10 cellular contexts compared by ENCODE assay signal in the genomic region with DNA sequence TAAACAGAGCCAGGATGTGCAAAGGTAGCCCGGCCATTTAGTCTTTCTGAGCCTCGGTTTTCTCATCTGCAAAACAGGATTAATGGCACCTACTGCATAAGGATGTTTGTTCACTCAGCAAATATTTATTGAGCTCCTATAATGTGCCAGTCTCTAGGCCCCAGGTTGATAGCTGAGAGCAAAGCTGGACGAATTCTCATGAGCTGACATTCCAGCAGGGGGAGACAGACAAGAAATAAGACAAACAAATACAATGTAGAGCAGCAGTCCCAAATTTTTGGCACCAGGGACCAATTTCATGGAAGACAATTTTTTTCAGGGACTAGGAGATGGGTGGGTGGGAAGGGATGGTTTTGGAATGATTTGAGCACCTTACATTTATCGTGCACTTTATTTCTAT.
A peak's percentile ranks its signal among the peaks of the same experiment; 100 is the strongest.
DNase-seq lines count a peak whose midpoint lies in the region; ATAC-seq, FAIRE-seq and TF ChIP-seq lines count a peak whose summit lies in the region.
"Had no signal": no experiment of that assay in that cellular context is flagged by ENCODE, and none has a peak within 500 bp of the region (broad histone marks: within the 10 kb centered on the region; RNA-seq: fewer than 3 reads in every experiment).

No MANE protein-coding gene starts in this region.

- H3K4me3 ChIP-seq in H7 (ENCODE audit: insufficient read depth, low read depth, low read length) (no peak overlapping the region), kidney (ENCODE audit: low read length in 2 of 2) (no peak overlapping the region)
- no peak overlapping the region for H3K4me3 ChIP-seq in CD4-positive, alpha-beta memory T cell (ENCODE audit: low read length in 2 of 2)

- H3K9me3 Mint-ChIP-seq in CD14-positive monocyte, result peaks cover 0 to 3% (median 0%) of the 10 kb centered on the region in 7 donors
- no peaks in the 10 kb centered on the region for H3K9me3 Mint-ChIP-seq in CD4-positive, alpha-beta memory T cell
- H3K9me3 Mint-ChIP-seq: activated naive CD4-positive, alpha-beta T cell treated with anti-CD3 and anti-CD28 coated beads, Interleukin-2, amount 50 U/mL, for 72 hours; stimulated activated naive CD8-positive, alpha-beta T cell treated with anti-CD3 and anti-CD28 coated beads, Interleukin-15, Interleukin-2, amounts not matched to agents 100 ng/mL and 50 ng/mL, for 24 hours had no signal

- DNase-seq in CD14-positive monocyte (ENCODE audit: low spot score) (no peak), H7 (peak; percentile 66), SW480 (ENCODE audit: low spot score) (peak; percentile 25), kidney (no peak), kidney glomerular epithelial cell (lab: John Stamatoyannopoulos, UW) (no peak)
- DNase-seq in CD4-positive, alpha-beta memory T cell, result no peak

- no peaks in the 10 kb centered on the region for H3K36me3 ChIP-seq in H7 (replicated peaks; ENCODE audit: control insufficient read depth, insufficient read depth, low read length)
- no peaks in the 10 kb centered on the region for H3K36me3 ChIP-seq in kidney (ENCODE audit: control insufficient read depth in 1 of 2, insufficient read depth in 2 of 2, low read length in 2 of 2)
- H3K36me3 ChIP-seq in CD4-positive, alpha-beta memory T cell (ENCODE audit: insufficient read depth, low read length), result no peaks in the 10 kb centered on the region

- no peak overlapping the region for H3K9ac ChIP-seq in kidney (ENCODE audit: low read length in 2 of 2)

- no peak for FAIRE-seq in kidney (lab: Jason Lieb, UNC)

- intact Hi-C loops in CD14-positive monocyte (cut with micrococcal nuclease) (no loop called here), kidney (cut with DNase I) (no loop called here)
- intact Hi-C loops in CD4-positive, alpha-beta memory T cell (cut with micrococcal nuclease), result no loop called here

- no peaks in the 10 kb centered on the region for H3K36me3 Mint-ChIP-seq in CD14-positive monocyte
- H3K36me3 Mint-ChIP-seq in CD4-positive, alpha-beta memory T cell, result no peaks in the 10 kb centered on the region
- H3K36me3 Mint-ChIP-seq: activated naive CD4-positive, alpha-beta T cell treated with anti-CD3 and anti-CD28 coated beads, Interleukin-2, amount 50 U/mL, for 72 hours had no signal

- H3K27me3 ChIP-seq in H7 (ENCODE audit: control insufficient read depth, insufficient read depth, low read length), result peaks cover 3% of the 10 kb centered on the region
- no peaks in the 10 kb centered on the region for H3K27me3 ChIP-seq in CD4-positive, alpha-beta memory T cell (ENCODE audit: insufficient read depth, low read length)

- TF ChIP-seq CTCF in CD14-positive monocyte (IDR thresholded peaks at IDR 0.05) (peak; percentile 11), kidney (IDR thresholded peaks at IDR 0.05; ENCODE audit: borderline replicate concordance, extremely low read depth, insufficient read depth) (peak; percentile 10)

- no peak overlapping the region for H3K27ac ChIP-seq in kidney (ENCODE audit: low read depth in 2 of 2, low read length in 2 of 2)
- H3K27ac ChIP-seq in CD4-positive, alpha-beta memory T cell (ENCODE audit: low read depth, low read length), result no peak overlapping the region

- H3K4me3 Mint-ChIP-seq in CD14-positive monocyte, result no peak overlapping the region
- no peak overlapping the region for H3K4me3 Mint-ChIP-seq in CD4-positive, alpha-beta memory T cell
- H3K4me3 Mint-ChIP-seq: stimulated activated naive CD8-positive, alpha-beta T cell treated with anti-CD3 and anti-CD28 coated beads, Interleukin-15, Interleukin-2, amounts not matched to agents 100 ng/mL and 50 ng/mL, for 24 hours had no signal

- ATAC-seq in HG02571 (IDR thresholded peaks at IDR 0.05; ENCODE audit: unreplicated experiment) (no peak), GM19455 (IDR thresholded peaks at IDR 0.05; ENCODE audit: unreplicated experiment) (no peak)
- ATAC-seq: activated naive CD4-positive, alpha-beta T cell treated with anti-CD3 and anti-CD28 coated beads, Interleukin-2, amount 50 U/mL, for 72 hours had no signal

- no peak overlapping the region for H3K27ac Mint-ChIP-seq in CD14-positive monocyte
- H3K27ac Mint-ChIP-seq in CD4-positive, alpha-beta memory T cell, result no peak overlapping the region
- H3K27ac Mint-ChIP-seq: activated naive CD4-positive, alpha-beta T cell treated with anti-CD3 and anti-CD28 coated beads, Interleukin-2, amount 50 U/mL, for 72 hours; stimulated activated naive CD8-positive, alpha-beta T cell treated with anti-CD3 and anti-CD28 coated beads, Interleukin-15, Interleukin-2, amounts not matched to agents 100 ng/mL and 50 ng/mL, for 24 hours had no signal

- POLR2A ChIA-PET in CD4-positive, alpha-beta memory T cell (lab: Charles Lee; ENCODE audit: partially characterized antibody), result no interaction called here

- no peaks in the 10 kb centered on the region for H3K4me1 Mint-ChIP-seq in CD14-positive monocyte
- peaks cover 5 to 13% (median 10%) of the 10 kb centered on the region in 4 donors for H3K4me1 Mint-ChIP-seq in CD4-positive, alpha-beta memory T cell

- no peaks in the 10 kb centered on the region for H3K4me1 ChIP-seq in kidney (ENCODE audit: control insufficient read depth in 1 of 2, insufficient read depth in 1 of 2, low read depth in 1 of 2, low read length in 2 of 2)
- H3K4me1 ChIP-seq in CD4-positive, alpha-beta memory T cell (ENCODE audit: insufficient read depth, low read length), result peaks cover 3% of the 10 kb centered on the region

- CTCF ChIA-PET in CD4-positive, alpha-beta memory T cell (lab: Charles Lee; ENCODE audit: partially characterized antibody), result interaction anchor here (1.0 kb wide), 2 partner anchors 16 to 19 kb away, joined by 4 to 7 read pairs; no protein-coding TSS in a partner anchor

- peaks cover 38 to 45% (median 44%) of the 10 kb centered on the region in 3 donors for H3K27me3 Mint-ChIP-seq in CD14-positive monocyte (ENCODE audit: low read depth in 3 of 3)
- H3K27me3 Mint-ChIP-seq in CD4-positive, alpha-beta memory T cell, result peaks cover 24 to 57% of the 10 kb centered on the region in 2 donors

- H3K9me3 ChIP-seq in kidney (ENCODE audit: control insufficient read depth in 1 of 2, low read length in 2 of 2), result no peaks in the 10 kb centered on the region
- no peaks in the 10 kb centered on the region for H3K9me3 ChIP-seq in CD4-positive, alpha-beta memory T cell (ENCODE audit: control insufficient read depth in 1 of 2, low read length in 2 of 2)

Comparison
In these comparisons a context has a peak if more than half of its experiments do, and no peak if none do; other contexts are left out.
1. DNase-seq: peak in H7 (single experiment) and SW480 (single experiment); none in CD14-positive monocyte (single experiment), kidney (single experiment), CD4-positive, alpha-beta memory T cell (0 of 5) and kidney glomerular epithelial cell (single experiment).